1 cellular context compared by ENCODE assay signal in genomic region chr21:35652872-35653271, GRCh38.
TF ChIP-seq lines count a peak whose summit lies in the region.

No MANE protein-coding gene starts in this region.

TF ChIP-seq in K562, 482 proteins besides CTCF, POLR2A, EP300 and RAD21 (continued from another document and continues in another):
- TF ChIP-seq, protein P1, sequence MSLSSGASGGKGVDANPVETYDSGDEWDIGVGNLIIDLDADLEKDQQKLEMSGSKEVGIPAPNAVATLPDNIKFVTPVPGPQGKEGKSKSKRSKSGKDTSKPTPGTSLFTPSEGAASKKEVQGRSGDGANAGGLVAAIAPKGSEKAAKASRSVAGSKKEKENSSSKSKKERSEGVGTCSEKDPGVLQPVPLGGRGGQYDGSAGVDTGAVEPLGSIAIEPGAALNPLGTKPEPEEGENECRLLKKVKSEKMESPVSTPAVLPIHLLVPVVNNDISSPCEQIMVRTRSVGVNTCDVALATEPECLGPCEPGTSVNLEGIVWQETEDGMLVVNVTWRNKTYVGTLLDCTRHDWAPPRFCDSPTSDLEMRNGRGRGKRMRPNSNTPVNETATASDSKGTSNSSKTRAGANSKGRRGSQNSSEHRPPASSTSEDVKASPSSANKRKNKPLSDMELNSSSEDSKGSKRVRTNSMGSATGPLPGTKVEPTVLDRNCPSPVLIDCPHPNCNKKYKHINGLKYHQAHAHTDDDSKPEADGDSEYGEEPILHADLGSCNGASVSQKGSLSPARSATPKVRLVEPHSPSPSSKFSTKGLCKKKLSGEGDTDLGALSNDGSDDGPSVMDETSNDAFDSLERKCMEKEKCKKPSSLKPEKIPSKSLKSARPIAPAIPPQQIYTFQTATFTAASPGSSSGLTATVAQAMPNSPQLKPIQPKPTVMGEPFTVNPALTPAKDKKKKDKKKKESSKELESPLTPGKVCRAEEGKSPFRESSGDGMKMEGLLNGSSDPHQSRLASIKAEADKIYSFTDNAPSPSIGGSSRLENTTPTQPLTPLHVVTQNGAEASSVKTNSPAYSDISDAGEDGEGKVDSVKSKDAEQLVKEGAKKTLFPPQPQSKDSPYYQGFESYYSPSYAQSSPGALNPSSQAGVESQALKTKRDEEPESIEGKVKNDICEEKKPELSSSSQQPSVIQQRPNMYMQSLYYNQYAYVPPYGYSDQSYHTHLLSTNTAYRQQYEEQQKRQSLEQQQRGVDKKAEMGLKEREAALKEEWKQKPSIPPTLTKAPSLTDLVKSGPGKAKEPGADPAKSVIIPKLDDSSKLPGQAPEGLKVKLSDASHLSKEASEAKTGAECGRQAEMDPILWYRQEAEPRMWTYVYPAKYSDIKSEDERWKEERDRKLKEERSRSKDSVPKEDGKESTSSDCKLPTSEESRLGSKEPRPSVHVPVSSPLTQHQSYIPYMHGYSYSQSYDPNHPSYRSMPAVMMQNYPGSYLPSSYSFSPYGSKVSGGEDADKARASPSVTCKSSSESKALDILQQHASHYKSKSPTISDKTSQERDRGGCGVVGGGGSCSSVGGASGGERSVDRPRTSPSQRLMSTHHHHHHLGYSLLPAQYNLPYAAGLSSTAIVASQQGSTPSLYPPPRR (CRISPR knock-in tag; IDR thresholded peaks at IDR 0.05; ENCODE audit: borderline replicate concordance), result no peak
- TF ChIP-seq TSHZ1 (CRISPR knock-in tag; IDR thresholded peaks at IDR 0.05) (no peak), TRIM24 (IDR thresholded peaks at IDR 0.05) (peak; percentile 67 to 76; a peak in 2 of 4 replicates), ZNF398 (CRISPR knock-in tag; IDR thresholded peaks at IDR 0.05) (no peak), HNRNPH1 (optimal IDR thresholded peaks at IDR 0.05; ENCODE audit: low read depth, low read length) (no peak), TARDBP (IDR thresholded peaks at IDR 0.05) (no peak), HSF4 (CRISPR knock-in tag; IDR thresholded peaks at IDR 0.05; ENCODE audit: borderline replicate concordance) (no peak), ZNF175 (CRISPR knock-in tag; IDR thresholded peaks at IDR 0.05; ENCODE audit: low read depth) (no peak), MYC (IDR thresholded peaks at IDR 0.05; ENCODE audit: low read depth, low read length) (peak; percentile 71), MYC (CRISPR knock-in tag; IDR thresholded peaks at IDR 0.05; ENCODE audit: borderline replicate concordance, low read depth) (no peak), HMBOX1 (IDR thresholded peaks at IDR 0.05) (no peak), THRAP3 (IDR thresholded peaks at IDR 0.05; ENCODE audit: borderline replicate concordance) (no peak), ARHGAP35 (IDR thresholded peaks at IDR 0.05; ENCODE audit: partially characterized antibody) (no peak), NUFIP1 (IDR thresholded peaks at IDR 0.05; ENCODE audit: partially characterized antibody) (no peak), CREM (IDR thresholded peaks at IDR 0.05; ENCODE audit: low read depth) (no peak), SNRNP70 (optimal IDR thresholded peaks at IDR 0.05; ENCODE audit: low read depth, low read length) (no peak), ZNF589 (CRISPR knock-in tag; IDR thresholded peaks at IDR 0.05; ENCODE audit: low read depth) (no peak), RCOR1 (IDR thresholded peaks at IDR 0.05; ENCODE audit: borderline replicate concordance in 1 of 2, low read depth in 2 of 2, low read length in 2 of 2) (no peak), NR4A1 (CRISPR knock-in tag; IDR thresholded peaks at IDR 0.05) (no peak), NR4A1 (tag; IDR thresholded peaks at IDR 0.05) (no peak), SIRT6 (IDR thresholded peaks at IDR 0.05; ENCODE audit: low read depth, low read length) (no peak), EP400 (IDR thresholded peaks at IDR 0.05) (peak; percentile 52)
- TF ChIP-seq, protein P2, sequence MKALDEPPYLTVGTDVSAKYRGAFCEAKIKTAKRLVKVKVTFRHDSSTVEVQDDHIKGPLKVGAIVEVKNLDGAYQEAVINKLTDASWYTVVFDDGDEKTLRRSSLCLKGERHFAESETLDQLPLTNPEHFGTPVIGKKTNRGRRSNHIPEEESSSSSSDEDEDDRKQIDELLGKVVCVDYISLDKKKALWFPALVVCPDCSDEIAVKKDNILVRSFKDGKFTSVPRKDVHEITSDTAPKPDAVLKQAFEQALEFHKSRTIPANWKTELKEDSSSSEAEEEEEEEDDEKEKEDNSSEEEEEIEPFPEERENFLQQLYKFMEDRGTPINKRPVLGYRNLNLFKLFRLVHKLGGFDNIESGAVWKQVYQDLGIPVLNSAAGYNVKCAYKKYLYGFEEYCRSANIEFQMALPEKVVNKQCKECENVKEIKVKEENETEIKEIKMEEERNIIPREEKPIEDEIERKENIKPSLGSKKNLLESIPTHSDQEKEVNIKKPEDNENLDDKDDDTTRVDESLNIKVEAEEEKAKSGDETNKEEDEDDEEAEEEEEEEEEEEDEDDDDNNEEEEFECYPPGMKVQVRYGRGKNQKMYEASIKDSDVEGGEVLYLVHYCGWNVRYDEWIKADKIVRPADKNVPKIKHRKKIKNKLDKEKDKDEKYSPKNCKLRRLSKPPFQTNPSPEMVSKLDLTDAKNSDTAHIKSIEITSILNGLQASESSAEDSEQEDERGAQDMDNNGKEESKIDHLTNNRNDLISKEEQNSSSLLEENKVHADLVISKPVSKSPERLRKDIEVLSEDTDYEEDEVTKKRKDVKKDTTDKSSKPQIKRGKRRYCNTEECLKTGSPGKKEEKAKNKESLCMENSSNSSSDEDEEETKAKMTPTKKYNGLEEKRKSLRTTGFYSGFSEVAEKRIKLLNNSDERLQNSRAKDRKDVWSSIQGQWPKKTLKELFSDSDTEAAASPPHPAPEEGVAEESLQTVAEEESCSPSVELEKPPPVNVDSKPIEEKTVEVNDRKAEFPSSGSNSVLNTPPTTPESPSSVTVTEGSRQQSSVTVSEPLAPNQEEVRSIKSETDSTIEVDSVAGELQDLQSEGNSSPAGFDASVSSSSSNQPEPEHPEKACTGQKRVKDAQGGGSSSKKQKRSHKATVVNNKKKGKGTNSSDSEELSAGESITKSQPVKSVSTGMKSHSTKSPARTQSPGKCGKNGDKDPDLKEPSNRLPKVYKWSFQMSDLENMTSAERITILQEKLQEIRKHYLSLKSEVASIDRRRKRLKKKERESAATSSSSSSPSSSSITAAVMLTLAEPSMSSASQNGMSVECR (CRISPR knock-in tag; IDR thresholded peaks at IDR 0.05), result no peak
- TF ChIP-seq, protein P3, sequence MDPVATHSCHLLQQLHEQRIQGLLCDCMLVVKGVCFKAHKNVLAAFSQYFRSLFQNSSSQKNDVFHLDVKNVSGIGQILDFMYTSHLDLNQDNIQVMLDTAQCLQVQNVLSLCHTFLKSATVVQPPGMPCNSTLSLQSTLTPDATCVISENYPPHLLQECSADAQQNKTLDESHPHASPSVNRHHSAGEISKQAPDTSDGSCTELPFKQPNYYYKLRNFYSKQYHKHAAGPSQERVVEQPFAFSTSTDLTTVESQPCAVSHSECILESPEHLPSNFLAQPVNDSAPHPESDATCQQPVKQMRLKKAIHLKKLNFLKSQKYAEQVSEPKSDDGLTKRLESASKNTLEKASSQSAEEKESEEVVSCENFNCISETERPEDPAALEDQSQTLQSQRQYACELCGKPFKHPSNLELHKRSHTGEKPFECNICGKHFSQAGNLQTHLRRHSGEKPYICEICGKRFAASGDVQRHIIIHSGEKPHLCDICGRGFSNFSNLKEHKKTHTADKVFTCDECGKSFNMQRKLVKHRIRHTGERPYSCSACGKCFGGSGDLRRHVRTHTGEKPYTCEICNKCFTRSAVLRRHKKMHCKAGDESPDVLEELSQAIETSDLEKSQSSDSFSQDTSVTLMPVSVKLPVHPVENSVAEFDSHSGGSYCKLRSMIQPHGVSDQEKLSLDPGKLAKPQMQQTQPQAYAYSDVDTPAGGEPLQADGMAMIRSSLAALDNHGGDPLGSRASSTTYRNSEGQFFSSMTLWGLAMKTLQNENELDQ (CRISPR knock-in tag; IDR thresholded peaks at IDR 0.05; ENCODE audit: borderline replicate concordance), result no peak
- TF ChIP-seq, protein P4, sequence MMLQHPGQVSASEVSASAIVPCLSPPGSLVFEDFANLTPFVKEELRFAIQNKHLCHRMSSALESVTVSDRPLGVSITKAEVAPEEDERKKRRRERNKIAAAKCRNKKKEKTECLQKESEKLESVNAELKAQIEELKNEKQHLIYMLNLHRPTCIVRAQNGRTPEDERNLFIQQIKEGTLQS (IDR thresholded peaks at IDR 0.05), result 0 out of 2 replicates have a peak, but pooled peaks have one; percentile 12
- TF ChIP-seq, protein P4 (CRISPR knock-in tag; conservative IDR thresholded peaks at IDR 0.05), result no peak
